In the genomic region with DNA sequence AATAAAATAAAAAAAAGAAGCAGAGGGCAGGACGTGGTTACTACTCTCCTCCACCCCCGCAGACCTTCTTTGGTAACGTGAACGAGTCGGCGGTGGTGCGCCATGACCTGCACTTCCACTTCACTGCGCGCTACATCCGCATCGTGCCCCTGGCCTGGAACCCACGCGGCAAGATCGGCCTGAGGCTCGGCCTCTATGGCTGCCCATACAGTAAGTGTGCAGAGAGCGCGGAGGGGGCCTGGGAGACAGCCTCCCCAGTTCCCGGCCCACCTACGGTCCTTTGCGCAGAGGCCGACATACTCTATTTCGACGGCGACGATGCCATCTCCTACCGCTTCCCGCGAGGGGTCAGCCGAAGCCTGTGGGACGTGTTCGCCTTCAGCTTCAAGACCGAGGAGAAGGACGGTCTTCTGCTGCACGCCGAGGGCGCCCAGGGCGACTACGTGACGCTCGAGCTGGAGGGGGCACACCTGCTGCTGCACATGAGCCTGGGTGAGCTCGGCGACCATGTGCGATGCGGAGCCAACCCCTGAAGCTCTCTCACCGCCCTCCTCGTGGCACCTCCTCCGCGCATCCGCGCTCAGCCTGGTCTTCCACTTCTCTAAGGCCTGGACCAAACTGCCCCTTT, we compare ENCODE assay signal across 22 cellular contexts. TPM values are rescaled to one million over a fixed set of nuclear protein-coding genes. Genes with fewer than 3 reads are reported as not detected.
DNase-seq lines count a peak whose midpoint lies in the region; ATAC-seq and TF ChIP-seq lines count a peak whose summit lies in the region.
"Had no signal": no experiment of that assay in that cellular context is flagged by ENCODE, and none has a peak within 500 bp of the region (broad histone marks: within the 10 kb centered on the region; RNA-seq: fewer than 3 reads in every experiment).

No MANE protein-coding gene starts in this region.

- H3K4me2 ChIP-seq in SK-N-SH (no peak overlapping the region), neural progenitor cell (no peak overlapping the region)

- H3K4me1 ChIP-seq in SK-N-SH (ENCODE audit: control insufficient read depth in 1 of 2, insufficient read depth in 2 of 2, low read depth in 1 of 2, low read length in 1 of 2) (peaks cover 0 to 23% of the 10 kb centered on the region in 2 experiments; a peak in 2 of 4 replicates), gastroesophageal sphincter (peaks cover 0 to 52% (median 29%) of the 10 kb centered on the region in 3 donors), neural progenitor cell (peaks cover 11% of the 10 kb centered on the region)

- H3K27me3 ChIP-seq in SK-N-SH (ENCODE audit: insufficient read depth), result no peaks in the 10 kb centered on the region
- no peaks in the 10 kb centered on the region for H3K27me3 ChIP-seq in gastroesophageal sphincter
- H3K27me3 ChIP-seq in neural progenitor cell, result peaks cover 15% of the 10 kb centered on the region
- H3K27me3 ChIP-seq: Peyer's patch had no signal

- H3F3A ChIP-seq in SK-N-SH (replicated peaks; ENCODE audit: insufficient read depth), result peaks cover 16% of the 10 kb centered on the region
- H3F3A ChIP-seq in neural progenitor cell (ENCODE audit: low read depth), result peaks cover 39% of the 10 kb centered on the region

- H3K9me3 ChIP-seq in SK-N-SH (no peaks in the 10 kb centered on the region), gastroesophageal sphincter (no peaks in the 10 kb centered on the region), neural progenitor cell (ENCODE audit: low read depth) (no peaks in the 10 kb centered on the region)
- H3K9me3 ChIP-seq: Peyer's patch had no signal

- POLR2A ChIA-PET in SK-N-SH (lab: Yijun Ruan, JAX), result no interaction called here

- DNase-seq in SK-N-SH, result peak; percentile 9
- DNase-seq in neural progenitor cell (ENCODE audit: low spot score), result no peak
- DNase-seq in type B pancreatic cell (ENCODE audit: extremely low spot score, unreplicated experiment), result no peak
- no peak for DNase-seq in left cardiac atrium
- DNase-seq: AML-193; HFFc6; MM.1S; NCI-H1092; NCI-H146; NCI-H2029 treated with DMSO at 0.1 percent for 48 hours; NCI-H2171 treated with DMSO at 0.1 percent for 48 hours; NCI-H446; NCI-H69; NK-92 treated with Interleukin-12 subunit alpha and Interleukin-12 subunit beta, amount 100 ng/mL, for 24 hours; Peyer's patch had no signal

- H3K4me1 Mint-ChIP-seq in neural progenitor cell (peaks cover 33% of the 10 kb centered on the region), type B pancreatic cell (ENCODE audit: unreplicated experiment) (peaks cover 27% of the 10 kb centered on the region)

- peaks cover 19% of the 10 kb centered on the region for H3K36me3 Mint-ChIP-seq in neural progenitor cell
- peaks cover 5% of the 10 kb centered on the region for H3K36me3 Mint-ChIP-seq in type B pancreatic cell

- intact Hi-C loops in left cardiac atrium (cut with DNase I), result loop anchor here in 1 of 2 donors (5.0 to 10.0 kb wide), 2 partner anchors 78 to 100 kb away; a partner anchor contains a TSS

- CTCF ChIA-PET in SK-N-SH (lab: Yijun Ruan, JAX), result interaction anchor here (2.0 to 4.2 kb wide), 2 partner anchors 17 to 107 kb away, joined by 5 to 47 read pairs; a partner anchor contains a TSS

- TF ChIP-seq CTCF in SK-N-SH (IDR thresholded peaks at IDR 0.05) (no peak), gastroesophageal sphincter (IDR thresholded peaks at IDR 0.05) (no peak), neural progenitor cell (IDR thresholded peaks at IDR 0.05) (no peak), type B pancreatic cell (conservative IDR thresholded peaks at IDR 0.05) (no peak)

- H2AFZ ChIP-seq in SK-N-SH (ENCODE audit: low read depth) (no peak overlapping the region), neural progenitor cell (replicated peaks) (no peak overlapping the region)

- H3K4me3 ChIP-seq in SK-N-SH (ENCODE audit: low read depth in 2 of 2, low read length in 1 of 2), result no peak overlapping the region
- H3K4me3 ChIP-seq in gastroesophageal sphincter, result no peak overlapping the region
- H3K4me3 ChIP-seq in neural progenitor cell, result no peak overlapping the region

- TF ChIP-seq EP300 in SK-N-SH (IDR thresholded peaks at IDR 0.05; ENCODE audit: borderline replicate concordance in 1 of 2, low read depth in 1 of 2, low read length in 1 of 2), result no peak
- TF ChIP-seq EP300 in gastroesophageal sphincter (IDR thresholded peaks at IDR 0.05), result no peak

- H3K79me2 ChIP-seq in SK-N-SH (ENCODE audit: insufficient read depth) (peaks cover 5% of the 10 kb centered on the region), neural progenitor cell (ENCODE audit: low read depth) (no peaks in the 10 kb centered on the region)

- no peaks in the 10 kb centered on the region for H3K9me2 ChIP-seq in SK-N-SH

- TF ChIP-seq RAD21 in SK-N-SH (IDR thresholded peaks at IDR 0.05; ENCODE audit: low read length), result no peak

- H3K27ac ChIP-seq in SK-N-SH (ENCODE audit: low read depth in 2 of 2, low read length in 1 of 2), result no peak overlapping the region
- H3K27ac ChIP-seq in gastroesophageal sphincter, result peak overlapping the region in 3 of 4 donors; percentile 68 to 99 (median 71)
- no peak overlapping the region for H3K27ac ChIP-seq in neural progenitor cell
- H3K27ac ChIP-seq: 22Rv1, C4-2B had no signal

- ATAC-seq in SK-N-SH treated with all-trans-retinoic acid at 6 μM for 48 hours (no peak), gastroesophageal sphincter (no peak), GM18511 (IDR thresholded peaks at IDR 0.05; ENCODE audit: unreplicated experiment) (no peak), GM21528 (IDR thresholded peaks at IDR 0.05; ENCODE audit: low FRiP score, unreplicated experiment) (no peak), left cardiac atrium (no peak)
- ATAC-seq: Right ventricle myocardium inferior had no signal

- WGBS in SK-N-SH (ENCODE audit: low lambda C conversion rate), result 96% methylated on average over 50 of the region's 50 CpGs
- WGBS in gastroesophageal sphincter (ENCODE audit: low coverage in 1 of 2), 2 donors, result 75 to 85% methylated on average over 10 to 13 of the region's 50 CpGs

- H3K4me3 Mint-ChIP-seq in neural progenitor cell, result peak overlapping the region; percentile 53
- peak overlapping the region; percentile 36 for H3K4me3 Mint-ChIP-seq in type B pancreatic cell
- H3K4me3 Mint-ChIP-seq: HFFc6 had no signal

- H3K36me3 ChIP-seq in SK-N-SH (replicated peaks in 1 of 2; ENCODE audit: control insufficient read depth in 1 of 2, insufficient read depth in 2 of 2, low read length in 1 of 2) (peaks cover 7 to 30% of the 10 kb centered on the region in 2 experiments), gastroesophageal sphincter (peaks cover 0 to 53% of the 10 kb centered on the region in 2 donors), neural progenitor cell (no peaks in the 10 kb centered on the region)
- H3K36me3 ChIP-seq: Peyer's patch had no signal

- H3K27me3 Mint-ChIP-seq in neural progenitor cell (ENCODE audit: insufficient read depth, low read depth) (peaks cover 5% of the 10 kb centered on the region), type B pancreatic cell (peaks cover 19% of the 10 kb centered on the region)

- H3K9ac ChIP-seq in SK-N-SH (no peak overlapping the region), neural progenitor cell (no peak overlapping the region)

- H3K27ac Mint-ChIP-seq in neural progenitor cell (no peak overlapping the region), type B pancreatic cell (peak overlapping the region; percentile 20)
- H3K27ac Mint-ChIP-seq: HFFc6 had no signal

- no peak for TF ChIP-seq POLR2A in gastroesophageal sphincter (IDR thresholded peaks at IDR 0.05)

- H3K9me3 Mint-ChIP-seq in neural progenitor cell, result no peaks in the 10 kb centered on the region
- H3K9me3 Mint-ChIP-seq in type B pancreatic cell, result no peaks in the 10 kb centered on the region
- H3K9me3 Mint-ChIP-seq: HFFc6 had no signal

- H4K20me1 ChIP-seq in SK-N-SH (ENCODE audit: insufficient read depth), result no peaks in the 10 kb centered on the region
- H4K20me1 ChIP-seq in neural progenitor cell (ENCODE audit: low read depth), result peaks cover 7% of the 10 kb centered on the region

RNA-seq across cellular contexts. Expression of a gene that starts 2.7 kb away (rescaled TPM):
- polyA plus RNA-seq in SK-N-SH (2012; rRNA removed), result 74.3 and 92.7 TPM in 2 replicates
- polyA plus RNA-seq in SK-N-SH (2012; cell fraction: cytosol; rRNA removed), result 31.9 and 45.9 TPM in 2 replicates
- 213 and 214 TPM in 2 replicates for polyA plus RNA-seq in SK-N-SH (2012; cell fraction: nucleus; rRNA removed)
- total RNA-seq in gastroesophageal sphincter (10 to 100 TPM in 1 of 4 donors, 1 to 10 TPM in 3; 1.7 to 14.5 (median 9.1) TPM), neural progenitor cell (ENCODE audit: low replicate concordance) (15.1 and 29.7 TPM in 2 replicates), type B pancreatic cell (ENCODE audit: low replicate concordance) (1.00 and 17.8 TPM in 2 replicates), left cardiac atrium (1 to 10 TPM; 4.7 to 7.2 TPM)

RNA-seq across cellular contexts. Expression of a gene that starts 3.4 kb away (rescaled TPM):
- 2.2 and 3.1 TPM in 2 replicates for polyA plus RNA-seq in SK-N-SH (2012; rRNA removed)
- polyA plus RNA-seq in SK-N-SH (2012; cell fraction: cytosol; rRNA removed), result 1.2 and 1.7 TPM in 2 replicates
- polyA plus RNA-seq in SK-N-SH (2012; cell fraction: nucleus; rRNA removed), result 11.5 and 25.8 TPM in 2 replicates
- total RNA-seq in gastroesophageal sphincter (1 to 10 TPM; 1.0 to 4.6 (median 1.5) TPM), neural progenitor cell (ENCODE audit: low replicate concordance) (1.6 TPM in 1 of 2 replicates, not detected in the other), type B pancreatic cell (ENCODE audit: low replicate concordance) (1.2 TPM in 1 of 2 replicates, not detected in the other), left cardiac atrium (1 to 10 TPM; 1.7 to 3.3 TPM)

RNA-seq across cellular contexts. Expression of a gene that starts 8.2 kb away (rescaled TPM):
- polyA plus RNA-seq in SK-N-SH (2012; rRNA removed), result 9.8 and 12.8 TPM in 2 replicates
- polyA plus RNA-seq in SK-N-SH (2012; cell fraction: cytosol; rRNA removed), result 5.9 and 8.6 TPM in 2 replicates
- 22.9 and 29.8 TPM in 2 replicates for polyA plus RNA-seq in SK-N-SH (2012; cell fraction: nucleus; rRNA removed)
- 10 to 100 TPM; 13.7 to 40.8 (median 23.4) TPM for total RNA-seq in gastroesophageal sphincter
- 3.4 and 22.8 TPM in 2 replicates for total RNA-seq in neural progenitor cell (ENCODE audit: low replicate concordance)
- 29.1 and 60.5 TPM in 2 replicates for total RNA-seq in type B pancreatic cell (ENCODE audit: low replicate concordance)
- 10 to 100 TPM; 18.1 to 19.9 TPM for total RNA-seq in left cardiac atrium

RNA-seq across cellular contexts. Expression of a gene that starts 26.0 kb away (rescaled TPM):
- polyA plus RNA-seq in SK-N-SH (2012; rRNA removed), result 27.6 and 33.9 TPM in 2 replicates
- 14.4 and 21.3 TPM in 2 replicates for polyA plus RNA-seq in SK-N-SH (2012; cell fraction: cytosol; rRNA removed)
- polyA plus RNA-seq in SK-N-SH (2012; cell fraction: nucleus; rRNA removed), result 210 and 236 TPM in 2 replicates
- total RNA-seq in gastroesophageal sphincter (10 to 100 TPM; 19.7 to 57.3 (median 33.7) TPM), neural progenitor cell (ENCODE audit: low replicate concordance) (12.8 and 19.6 TPM in 2 replicates), type B pancreatic cell (ENCODE audit: low replicate concordance) (18.0 and 24.4 TPM in 2 replicates), left cardiac atrium (10 to 100 TPM; 14.4 to 15.8 TPM)

RNA-seq across cellular contexts. Expression of a gene that starts 59.8 kb away (rescaled TPM):
- polyA plus RNA-seq in SK-N-SH (2012; rRNA removed), result 28.6 and 42.9 TPM in 2 replicates
- polyA plus RNA-seq in SK-N-SH (2012; cell fraction: cytosol; rRNA removed), result 13.3 and 14.4 TPM in 2 replicates
- polyA plus RNA-seq in SK-N-SH (2012; cell fraction: nucleus; rRNA removed), result 129 and 190 TPM in 2 replicates
- total RNA-seq in gastroesophageal sphincter (10 to 100 TPM; 57.2 to 90.4 (median 59.7) TPM), neural progenitor cell (ENCODE audit: low replicate concordance) (47.1 and 48.5 TPM in 2 replicates), type B pancreatic cell (ENCODE audit: low replicate concordance) (30.6 and 37.6 TPM in 2 replicates), left cardiac atrium (10 to 100 TPM; 28.7 to 38.1 TPM)

Comparison
In these comparisons a context has a peak if more than half of its experiments do, and no peak if none do; other contexts are left out.
1. H3K27ac ChIP-seq: peak in gastroesophageal sphincter (3 of 4); none in SK-N-SH (0 of 2) and neural progenitor cell (single experiment).